ENCODE assay signal across 8 cellular contexts in genomic region chr1:149849947-149850360, GRCh38. TPM values are rescaled to one million over a fixed set of nuclear protein-coding genes. Genes with fewer than 3 reads are reported as not detected.
DNase-seq lines count a peak whose midpoint lies in the region; ATAC-seq and TF ChIP-seq lines count a peak whose summit lies in the region.

No MANE protein-coding gene starts in this region.

- H3K27ac Mint-ChIP-seq in naive thymus-derived CD4-positive, alpha-beta T cell, result peak overlapping the region; percentile 79 to 96 (median 89)

- H3K4me3 Mint-ChIP-seq in naive thymus-derived CD4-positive, alpha-beta T cell, result peak overlapping the region; percentile 84 to 95 (median 90)

- H3K36me3 Mint-ChIP-seq in naive thymus-derived CD4-positive, alpha-beta T cell, result peaks cover 6 to 29% (median 29%) of the 10 kb centered on the region in 5 donors

- peaks cover 47% of the 10 kb centered on the region for H3K79me2 ChIP-seq in OCI-LY1 (ENCODE audit: insufficient read depth, low read length)

- H3K9ac ChIP-seq in OCI-LY1 (ENCODE audit: low read length), result peak overlapping the region; percentile 98

- no peak for ATAC-seq in naive thymus-derived CD4-positive, alpha-beta T cell
- ATAC-seq in HG03045 (IDR thresholded peaks at IDR 0.05; ENCODE audit: unreplicated experiment) (no peak), HG03439 (IDR thresholded peaks at IDR 0.05; ENCODE audit: unreplicated experiment) (no peak), HG03175 (IDR thresholded peaks at IDR 0.05; ENCODE audit: unreplicated experiment) (no peak)

- POLR2A ChIA-PET in naive thymus-derived CD4-positive, alpha-beta T cell (lab: Charles Lee), result interaction anchor here (0.6 to 7.9 kb wide), 11 partner anchors 27 to 383 kb away, joined by 3 to 547 read pairs (median 4); partner anchors contain the start of genes BOLA1, OTUD7B and SF3B4

- H3K4me3 ChIP-seq in OCI-LY1 (ENCODE audit: low read depth, low read length, poor library complexity, severe bottlenecking), result peak overlapping the region; percentile 87
- H3K4me3 ChIP-seq in naive thymus-derived CD4-positive, alpha-beta T cell (ENCODE audit: low read length), result peak overlapping the region; percentile 66

- H3K9me2 ChIP-seq in OCI-LY1 (ENCODE audit: low read depth, low read length), result no peaks in the 10 kb centered on the region

- no peaks in the 10 kb centered on the region for H4K20me1 ChIP-seq in OCI-LY1 (ENCODE audit: insufficient read depth, low read length)

- CTCF ChIA-PET in naive thymus-derived CD4-positive, alpha-beta T cell (lab: Charles Lee), result interaction anchor here (0.9 to 1.2 kb wide), 3 partner anchors 31 to 38 kb away, joined by 3 to 5 read pairs (median 4); a partner anchor contains a TSS

- peaks cover 7% of the 10 kb centered on the region; the same call in 1 of the 2 replicates for H3K36me3 ChIP-seq in OCI-LY1 (ENCODE audit: insufficient read depth, low read length)
- H3K36me3 ChIP-seq in naive thymus-derived CD4-positive, alpha-beta T cell (ENCODE audit: control insufficient read depth in 2 of 3, insufficient read depth in 3 of 3, low read length in 3 of 3), result no peaks in the 10 kb centered on the region

- no peak for TF ChIP-seq CTCF in OCI-LY1 (IDR thresholded peaks at IDR 0.05; ENCODE audit: low read length)

- no peaks in the 10 kb centered on the region for H3K27me3 ChIP-seq in OCI-LY1 (ENCODE audit: insufficient read depth, low read length)
- H3K27me3 ChIP-seq in naive thymus-derived CD4-positive, alpha-beta T cell (ENCODE audit: control insufficient read depth in 2 of 2, insufficient read depth in 2 of 2, low read length in 2 of 2), result no peaks in the 10 kb centered on the region

- peak overlapping the region; percentile 87 for H3K4me2 ChIP-seq in OCI-LY1 (ENCODE audit: low read length)

- DNase-seq in ELR (ENCODE audit: low read depth), result peak; percentile 39
- DNase-seq in dedifferentiated amniotic fluid mesenchymal stem cell (ENCODE audit: extremely low spot score), result peak; percentile 21
- DNase-seq in naive thymus-derived CD4-positive, alpha-beta T cell, result peak in 6 of 9 donors; percentile 7 to 34 (median 26)
- no peak for DNase-seq in globus pallidus (ENCODE audit: low spot score)

- H3K4me1 ChIP-seq in OCI-LY1 (ENCODE audit: insufficient read depth, low read length, severe bottlenecking), result peaks cover 46% of the 10 kb centered on the region
- peaks cover 34 to 43% of the 10 kb centered on the region in 2 donors for H3K4me1 ChIP-seq in naive thymus-derived CD4-positive, alpha-beta T cell (ENCODE audit: control insufficient read depth in 2 of 2, insufficient read depth in 2 of 2, low read length in 2 of 2)

- no peak overlapping the region for H2AFZ ChIP-seq in OCI-LY1 (ENCODE audit: low read length)

- intact Hi-C loops in naive thymus-derived CD4-positive, alpha-beta T cell (cut with micrococcal nuclease), result no loop called here

- no peaks in the 10 kb centered on the region for H3F3A ChIP-seq in OCI-LY1 (ENCODE audit: insufficient read depth, low read length)

- peaks cover 0 to 15% (median 2%) of the 10 kb centered on the region in 11 donors for H3K9me3 Mint-ChIP-seq in naive thymus-derived CD4-positive, alpha-beta T cell

- no peaks in the 10 kb centered on the region for H3K27me3 Mint-ChIP-seq in naive thymus-derived CD4-positive, alpha-beta T cell

- peak overlapping the region; percentile 95 for H3K27ac ChIP-seq in OCI-LY1 (ENCODE audit: low read depth, low read length, poor library complexity, severe bottlenecking)
- H3K27ac ChIP-seq in naive thymus-derived CD4-positive, alpha-beta T cell (ENCODE audit: low read depth, low read length), result peak overlapping the region; percentile 79

- H3K4me1 Mint-ChIP-seq in naive thymus-derived CD4-positive, alpha-beta T cell, result peaks cover 28 to 51% (median 48%) of the 10 kb centered on the region in 7 donors

- H3K9me3 ChIP-seq in OCI-LY1 (ENCODE audit: low read length), result no peaks in the 10 kb centered on the region
- H3K9me3 ChIP-seq in naive thymus-derived CD4-positive, alpha-beta T cell (ENCODE audit: control insufficient read depth in 2 of 3, low read length in 3 of 3), result no peaks in the 10 kb centered on the region

RNA-seq across cellular contexts. Expression of gene BOLA1, which starts 49.4 kb away (rescaled TPM):
- 10 to 100 TPM in 3 of 5 experiments, 1 to 10 TPM in 2; 7.8 to 28.9 (median 18.2) TPM for total RNA-seq in naive thymus-derived CD4-positive, alpha-beta T cell
- polyA plus RNA-seq in naive thymus-derived CD4-positive, alpha-beta T cell, result 10 to 100 TPM; 38.2 to 50.9 TPM
